Comparison of ENCODE assay signal across 8 cellular contexts in genomic region chr3:197711973-197712707, GRCh38. TPM values are rescaled to one million over a fixed set of nuclear protein-coding genes. Genes with fewer than 3 reads are reported as not detected.
DNase-seq lines count a peak whose midpoint lies in the region; ATAC-seq, FAIRE-seq and TF ChIP-seq lines count a peak whose summit lies in the region.

No MANE protein-coding gene starts in this region.

- FAIRE-seq in A204.1 (lab: Jason Lieb, UNC) = peak; percentile 54

- H3K4me1 ChIP-seq in Panc1 (ENCODE audit: control insufficient read depth, insufficient read depth, low read length) = peaks cover 18% of the 10 kb centered on the region
- peaks cover 5% of the 10 kb centered on the region for H3K4me1 ChIP-seq in fibroblast of lung (ENCODE audit: control insufficient read depth, extremely low read depth, insufficient read depth, low read length)

- intact Hi-C loops in Panc1 (cut with micrococcal nuclease; ENCODE audit: unreplicated experiment) = no loop called here
- intact Hi-C loops in activated T-helper 1 cell treated with anti-CD3 and anti-CD28 coated beads, Interleukin-12 subunit alpha, Interleukin-12 subunit beta, Interleukin-2, Interleukin-4 antibody, amounts not matched to agents 30 ng/mL and 10 ng/mL and 1 ng/mL, durations not matched to agents 14 hours and 24 hours and 36 hours (cut with micrococcal nuclease) = loop anchor here (1.0 kb wide), 4 partner anchors 24 to 194 kb away; partner anchors contain the start of genes LRCH3 and RUBCN
- intact Hi-C loops in natural killer cell (cut with micrococcal nuclease) = loop anchor here (1.0 to 5.0 kb wide), 3 partner anchors 24 to 79 kb away; partner anchors contain the start of genes LRCH3 and RUBCN

- H3K27me3 Mint-ChIP-seq in activated T-helper 1 cell treated with anti-CD3 and anti-CD28 coated beads, Interleukin-12 subunit alpha, Interleukin-12 subunit beta, Interleukin-2, Interleukin-4 antibody, amounts not matched to agents 30 ng/mL and 10 ng/mL and 1 ng/mL, durations not matched to agents 14 hours and 24 hours and 36 hours (ENCODE audit: insufficient read depth) = no peaks in the 10 kb centered on the region
- no peaks in the 10 kb centered on the region for H3K27me3 Mint-ChIP-seq in natural killer cell (ENCODE audit: low read depth in 2 of 2)
- H3K27me3 Mint-ChIP-seq in stimulated activated memory B cell treated with anti-CD40 and anti-IgM and Interleukin-4, amounts not matched to agents 10 μg/mL and 1 μg/mL and 100 μg/mL, for 72 hours = no peaks in the 10 kb centered on the region

- peak overlapping the region; percentile 82 for H3K4me2 ChIP-seq in fibroblast of lung (ENCODE audit: extremely low read depth, insufficient read depth, low read length)

- ATAC-seq in GM19023 (IDR thresholded peaks at IDR 0.05; ENCODE audit: unreplicated experiment) (peak; percentile 86), HG03175 (IDR thresholded peaks at IDR 0.05; ENCODE audit: unreplicated experiment) (peak; percentile 90), Panc1 (peak; percentile 98), natural killer cell (peak; percentile 99 to 100 (median 100))
- peak; percentile 97 for ATAC-seq in stimulated activated memory B cell treated with anti-CD40 and anti-IgM and Interleukin-4, amounts not matched to agents 10 μg/mL and 1 μg/mL and 100 μg/mL, for 72 hours

- peak overlapping the region; percentile 70 for H3K4me3 Mint-ChIP-seq in activated T-helper 1 cell treated with anti-CD3 and anti-CD28 coated beads, Interleukin-12 subunit alpha, Interleukin-12 subunit beta, Interleukin-2, Interleukin-4 antibody, amounts not matched to agents 30 ng/mL and 10 ng/mL and 1 ng/mL, durations not matched to agents 14 hours and 24 hours and 36 hours
- peak overlapping the region; percentile 93 for H3K4me3 Mint-ChIP-seq in natural killer cell
- H3K4me3 Mint-ChIP-seq in stimulated activated memory B cell treated with anti-CD40 and anti-IgM and Interleukin-4, amounts not matched to agents 10 μg/mL and 1 μg/mL and 100 μg/mL, for 72 hours = peak overlapping the region; percentile 54

- peaks cover 4% of the 10 kb centered on the region for H3K79me2 ChIP-seq in fibroblast of lung (ENCODE audit: control insufficient read depth, insufficient read depth, low read length)

- H3K27me3 ChIP-seq in Panc1 (ENCODE audit: control insufficient read depth, insufficient read depth, low read length) = no peaks in the 10 kb centered on the region
- H3K27me3 ChIP-seq in fibroblast of lung (ENCODE audit: control insufficient read depth, insufficient read depth, low read length) = no peaks in the 10 kb centered on the region

- H3K36me3 ChIP-seq in Panc1 (ENCODE audit: control insufficient read depth, insufficient read depth, low read length) = no peaks in the 10 kb centered on the region
- H3K36me3 ChIP-seq in fibroblast of lung (ENCODE audit: control insufficient read depth, insufficient read depth, low read length) = no peaks in the 10 kb centered on the region

- TF ChIP-seq CTCF in Panc1 (IDR thresholded peaks at IDR 0.05) (no peak), fibroblast of lung (conservative IDR thresholded peaks at IDR 0.05 in 1 of 2, IDR thresholded peaks at IDR 0.05 in 1 of 2; ENCODE audit: low read depth in 1 of 2, low read length in 2 of 2) (no peak), natural killer cell (IDR thresholded peaks at IDR 0.05) (no peak)

- H3K9me3 ChIP-seq in Panc1 (ENCODE audit: control insufficient read depth, insufficient read depth, low read depth, low read length) = no peaks in the 10 kb centered on the region
- no peaks in the 10 kb centered on the region for H3K9me3 ChIP-seq in fibroblast of lung (ENCODE audit: control insufficient read depth, insufficient read depth, low read depth, low read length)

- DNase-seq in Panc1 (ENCODE audit: low read depth, low spot score) (peak; percentile 93), fibroblast of lung (ENCODE audit: low read depth in 2 of 2) (peak; percentile 96 to 97), natural killer cell (peak; percentile 74)
- DNase-seq in activated T-helper 1 cell treated with anti-CD3 and anti-CD28 coated beads, Interleukin-12 subunit alpha, Interleukin-12 subunit beta, Interleukin-2, Interleukin-4 antibody, amounts not matched to agents 30 ng/mL and 10 ng/mL and 1 ng/mL, durations not matched to agents 14 hours and 24 hours and 36 hours (ENCODE audit: low spot score) = peak; percentile 78

- peaks cover 32% of the 10 kb centered on the region for H3K4me1 Mint-ChIP-seq in activated T-helper 1 cell treated with anti-CD3 and anti-CD28 coated beads, Interleukin-12 subunit alpha, Interleukin-12 subunit beta, Interleukin-2, Interleukin-4 antibody, amounts not matched to agents 30 ng/mL and 10 ng/mL and 1 ng/mL, durations not matched to agents 14 hours and 24 hours and 36 hours (ENCODE audit: low read depth)
- peaks cover 16 to 19% of the 10 kb centered on the region in 2 donors for H3K4me1 Mint-ChIP-seq in natural killer cell
- H3K4me1 Mint-ChIP-seq in stimulated activated memory B cell treated with anti-CD40 and anti-IgM and Interleukin-4, amounts not matched to agents 10 μg/mL and 1 μg/mL and 100 μg/mL, for 72 hours = peaks cover 75% of the 10 kb centered on the region

- H3K27ac ChIP-seq in Panc1 (ENCODE audit: low read length) (peak overlapping the region; percentile 88), fibroblast of lung (ENCODE audit: insufficient read depth, low read length) (peak overlapping the region; percentile 69)

- H3K4me3 ChIP-seq in Panc1 (ENCODE audit: low read depth in 2 of 2, low read length in 2 of 2) (peak overlapping the region; percentile 28 to 62), fibroblast of lung (replicated peaks in 1 of 4; ENCODE audit: control extremely low read depth in 1 of 4, insufficient read depth in 1 of 4, low read depth in 3 of 4, low read length in 4 of 4) (peak overlapping the region; percentile 1 to 70 (median 40))

- H3K9ac ChIP-seq in fibroblast of lung (ENCODE audit: insufficient read depth, low read length) = peak overlapping the region; percentile 34

- no peak overlapping the region for H2AFZ ChIP-seq in fibroblast of lung (ENCODE audit: low read length)

- TSS peak; percentile 61 for BruUV-seq in Panc1 (replicated peaks; lab: Mats Ljungman, UMichigan)

- CTCF ChIA-PET in Panc1 (lab: Charles Lee) = interaction anchor here (0.7 kb wide), 1 partner anchor 710 kb away, joined by 5 read pairs; no protein-coding TSS in a partner anchor

- peaks cover 25% of the 10 kb centered on the region for H3K36me3 Mint-ChIP-seq in activated T-helper 1 cell treated with anti-CD3 and anti-CD28 coated beads, Interleukin-12 subunit alpha, Interleukin-12 subunit beta, Interleukin-2, Interleukin-4 antibody, amounts not matched to agents 30 ng/mL and 10 ng/mL and 1 ng/mL, durations not matched to agents 14 hours and 24 hours and 36 hours (ENCODE audit: low read depth)
- H3K36me3 Mint-ChIP-seq in natural killer cell = no peaks in the 10 kb centered on the region
- peaks cover 55% of the 10 kb centered on the region for H3K36me3 Mint-ChIP-seq in stimulated activated memory B cell treated with anti-CD40 and anti-IgM and Interleukin-4, amounts not matched to agents 10 μg/mL and 1 μg/mL and 100 μg/mL, for 72 hours

- POLR2A ChIA-PET in Panc1 (lab: Charles Lee) = interaction anchor here (0.6 to 0.7 kb wide), 5 partner anchors 9 to 1418 kb away, joined by 3 read pairs; no protein-coding TSS in a partner anchor

- in situ Hi-C loops in Panc1 (cut with HindIII; ENCODE audit: low pct_unique_long_range_greater_than_20kb, low sequenced_read_pairs) = no loop called here

- peak overlapping the region; percentile 92 for H3K27ac Mint-ChIP-seq in activated T-helper 1 cell treated with anti-CD3 and anti-CD28 coated beads, Interleukin-12 subunit alpha, Interleukin-12 subunit beta, Interleukin-2, Interleukin-4 antibody, amounts not matched to agents 30 ng/mL and 10 ng/mL and 1 ng/mL, durations not matched to agents 14 hours and 24 hours and 36 hours
- H3K27ac Mint-ChIP-seq in natural killer cell = peak overlapping the region; percentile 95 to 97
- peak overlapping the region; percentile 88 for H3K27ac Mint-ChIP-seq in stimulated activated memory B cell treated with anti-CD40 and anti-IgM and Interleukin-4, amounts not matched to agents 10 μg/mL and 1 μg/mL and 100 μg/mL, for 72 hours

- H3K9me3 Mint-ChIP-seq in activated T-helper 1 cell treated with anti-CD3 and anti-CD28 coated beads, Interleukin-12 subunit alpha, Interleukin-12 subunit beta, Interleukin-2, Interleukin-4 antibody, amounts not matched to agents 30 ng/mL and 10 ng/mL and 1 ng/mL, durations not matched to agents 14 hours and 24 hours and 36 hours = no peaks in the 10 kb centered on the region
- H3K9me3 Mint-ChIP-seq in natural killer cell = no peaks in the 10 kb centered on the region
- H3K9me3 Mint-ChIP-seq in stimulated activated memory B cell treated with anti-CD40 and anti-IgM and Interleukin-4, amounts not matched to agents 10 μg/mL and 1 μg/mL and 100 μg/mL, for 72 hours = no peaks in the 10 kb centered on the region

- no peaks in the 10 kb centered on the region for H4K20me1 ChIP-seq in fibroblast of lung (ENCODE audit: control insufficient read depth, extremely low read depth, insufficient read depth, low read length)

RNA-seq across cellular contexts. Expression of gene RUBCN, which starts 24.6 kb away (rescaled TPM):
- total RNA-seq in Panc1 (2021; ENCODE audit: unreplicated experiment) (37.9 TPM), fibroblast of lung (7.7 and 13.0 TPM in 2 replicates), natural killer cell (10 to 100 TPM; 51.2 to 58.5 (median 57.6) TPM)
- polyA plus RNA-seq in Panc1 (2012; ENCODE audit: insufficient read length) = 19.8 TPM
- total RNA-seq in activated T-helper 1 cell treated with anti-CD3 and anti-CD28 coated beads, Interleukin-12 subunit alpha, Interleukin-12 subunit beta, Interleukin-2, Interleukin-4 antibody, amounts not matched to agents 30 ng/mL and 10 ng/mL and 1 ng/mL, durations not matched to agents 14 hours and 24 hours and 36 hours = 44.7 and 45.2 TPM in 2 replicates
- 15.2 and 22.3 TPM in 2 replicates for polyA plus RNA-seq in fibroblast of lung
- polyA plus RNA-seq in fibroblast of lung (2012) = 12.4 and 15.8 TPM in 2 replicates
- 45.3 and 60.0 TPM in 2 replicates for polyA minus RNA-seq in fibroblast of lung (ENCODE audit: low replicate concordance)

RNA-seq across cellular contexts. Expression of gene FYTTD1, which starts 37.5 kb away (rescaled TPM):
- total RNA-seq in Panc1 (2021; ENCODE audit: unreplicated experiment) = 77.8 TPM
- 49.7 TPM for polyA plus RNA-seq in Panc1 (2012; ENCODE audit: insufficient read length)
- 59.0 and 77.2 TPM in 2 replicates for total RNA-seq in activated T-helper 1 cell treated with anti-CD3 and anti-CD28 coated beads, Interleukin-12 subunit alpha, Interleukin-12 subunit beta, Interleukin-2, Interleukin-4 antibody, amounts not matched to agents 30 ng/mL and 10 ng/mL and 1 ng/mL, durations not matched to agents 14 hours and 24 hours and 36 hours
- total RNA-seq in fibroblast of lung = 32.6 and 44.3 TPM in 2 replicates
- polyA plus RNA-seq in fibroblast of lung = 38.9 and 63.4 TPM in 2 replicates
- polyA plus RNA-seq in fibroblast of lung (2012) = 40.6 and 52.5 TPM in 2 replicates
- polyA minus RNA-seq in fibroblast of lung (ENCODE audit: low replicate concordance) = 6.1 and 6.2 TPM in 2 replicates
- 10 to 100 TPM; 58.0 to 75.6 (median 72.2) TPM for total RNA-seq in natural killer cell

Comparison
In these comparisons a context has a peak if more than half of its experiments do, and no peak if none do; other contexts are left out.
1. Peak in every context shown above with its lines: DNase-seq, ATAC-seq, H3K4me3 ChIP-seq and H3K27ac ChIP-seq.